Comparison of ENCODE assay signal across 21 cellular contexts in genomic region chr2:114929225-114929624, GRCh38.
DNase-seq lines count a peak whose midpoint lies in the region; ATAC-seq and TF ChIP-seq lines count a peak whose summit lies in the region.
"Had no signal": no experiment of that assay in that cellular context is flagged by ENCODE, and none has a peak within 500 bp of the region (broad histone marks: within the 10 kb centered on the region; RNA-seq: fewer than 3 reads in every experiment).

No MANE protein-coding gene starts in this region.

- ATAC-seq in GM23338 = no peak
- no peak for ATAC-seq in PC-3
- ATAC-seq: CD8-positive, alpha-beta T cell had no signal

- H3K27ac Mint-ChIP-seq in GM23338 = no peak overlapping the region
- H3K27ac Mint-ChIP-seq in CD8-positive, alpha-beta memory T cell = no peak overlapping the region
- H3K27ac Mint-ChIP-seq in CD4-positive, alpha-beta memory T cell = no peak overlapping the region
- H3K27ac Mint-ChIP-seq: CD4-positive, CD25-positive, alpha-beta regulatory T cell; CD8-positive, alpha-beta T cell had no signal

- H3K36me3 ChIP-seq in GM23338 (ENCODE audit: insufficient read depth) (0 out of 2 replicates have a peak, but pooled peaks cover 4% of the 10 kb centered on the region), PC-3 (ENCODE audit: low read depth, low read length) (no peaks in the 10 kb centered on the region)
- H3K36me3 ChIP-seq in CD8-positive, alpha-beta memory T cell (ENCODE audit: insufficient read depth, low read length) = no peaks in the 10 kb centered on the region
- no peaks in the 10 kb centered on the region for H3K36me3 ChIP-seq in CD4-positive, alpha-beta memory T cell (ENCODE audit: insufficient read depth, low read length)
- H3K36me3 ChIP-seq: BE2C, BLaER1 had no signal

- TF ChIP-seq CTCF in GM23338 (conservative IDR thresholded peaks at IDR 0.05; ENCODE audit: low read depth in 2 of 2) (no peak), PC-3 (conservative IDR thresholded peaks at IDR 0.05; ENCODE audit: low read depth, low read length) (no peak)

- H3K9me2 ChIP-seq in GM23338 (ENCODE audit: insufficient read depth) = no peaks in the 10 kb centered on the region
- no peaks in the 10 kb centered on the region for H3K9me2 ChIP-seq in PC-3 (replicated peaks; ENCODE audit: low read length)

- no peaks in the 10 kb centered on the region for H3K9me3 ChIP-seq in PC-3 (ENCODE audit: low read length)
- no peaks in the 10 kb centered on the region for H3K9me3 ChIP-seq in CD8-positive, alpha-beta memory T cell (ENCODE audit: low read length)
- no peaks in the 10 kb centered on the region for H3K9me3 ChIP-seq in CD4-positive, alpha-beta memory T cell (ENCODE audit: control insufficient read depth in 1 of 2, low read length in 2 of 2)
- H3K9me3 ChIP-seq: BE2C had no signal

- peaks cover 27% of the 10 kb centered on the region for H3K36me3 Mint-ChIP-seq in GM23338 (ENCODE audit: low read depth)
- no peaks in the 10 kb centered on the region for H3K36me3 Mint-ChIP-seq in CD8-positive, alpha-beta memory T cell
- peaks cover 0 to 3% of the 10 kb centered on the region in 2 donors for H3K36me3 Mint-ChIP-seq in CD4-positive, alpha-beta memory T cell
- H3K36me3 Mint-ChIP-seq: CD14-positive monocyte; CD4-positive, CD25-positive, alpha-beta regulatory T cell; CD8-positive, alpha-beta T cell had no signal

- no peaks in the 10 kb centered on the region for H3K27me3 Mint-ChIP-seq in GM23338 (ENCODE audit: insufficient read depth, low read depth, poor library complexity)
- H3K27me3 Mint-ChIP-seq in CD8-positive, alpha-beta memory T cell = no peaks in the 10 kb centered on the region
- no peaks in the 10 kb centered on the region for H3K27me3 Mint-ChIP-seq in CD4-positive, alpha-beta memory T cell
- H3K27me3 Mint-ChIP-seq: CD4-positive, CD25-positive, alpha-beta regulatory T cell had no signal

- no peak overlapping the region for H3K9ac ChIP-seq in PC-3 (ENCODE audit: low read length)
- H3K9ac ChIP-seq: BLaER1 had no signal

- POLR2A ChIA-PET in PC-3 (lab: Charles Lee; ENCODE audit: unreplicated experiment) = no interaction called here
- POLR2A ChIA-PET in CD8-positive, alpha-beta memory T cell (lab: Charles Lee) = no interaction called here
- POLR2A ChIA-PET in CD4-positive, alpha-beta memory T cell (lab: Charles Lee; ENCODE audit: partially characterized antibody) = no interaction called here

- H3K79me2 ChIP-seq in GM23338 (replicated peaks; ENCODE audit: insufficient read depth) (no peaks in the 10 kb centered on the region), PC-3 (ENCODE audit: low read length) (no peaks in the 10 kb centered on the region)

- H3K4me3 Mint-ChIP-seq in GM23338 = no peak overlapping the region
- H3K4me3 Mint-ChIP-seq in CD8-positive, alpha-beta memory T cell = no peak overlapping the region
- no peak overlapping the region for H3K4me3 Mint-ChIP-seq in CD4-positive, alpha-beta memory T cell
- H3K4me3 Mint-ChIP-seq: CD14-positive monocyte; CD4-positive, CD25-positive, alpha-beta regulatory T cell; CD8-positive, alpha-beta T cell had no signal

- intact Hi-C loops in PC-3 (cut with micrococcal nuclease) = no loop called here
- intact Hi-C loops in CD4-positive, alpha-beta memory T cell (cut with micrococcal nuclease) = no loop called here

- H3K4me2 ChIP-seq in GM23338 = no peak overlapping the region
- H3K4me2 ChIP-seq in PC-3 (ENCODE audit: low read length) = no peak overlapping the region
- H3K4me2 ChIP-seq: BLaER1 had no signal

- no peaks in the 10 kb centered on the region for H3F3A ChIP-seq in GM23338 (replicated peaks; ENCODE audit: low read depth)
- H3F3A ChIP-seq in PC-3 (ENCODE audit: low read length, unreplicated experiment) = no peaks in the 10 kb centered on the region

- H2AFZ ChIP-seq in GM23338 = no peak overlapping the region
- no peak overlapping the region for H2AFZ ChIP-seq in PC-3 (ENCODE audit: low read length)

- H3K4me3 ChIP-seq in GM23338 (no peak overlapping the region), PC-3 (ENCODE audit: low read length) (no peak overlapping the region)
- no peak overlapping the region for H3K4me3 ChIP-seq in CD8-positive, alpha-beta memory T cell (ENCODE audit: low read length)
- no peak overlapping the region for H3K4me3 ChIP-seq in CD4-positive, alpha-beta memory T cell (ENCODE audit: low read length in 2 of 2)
- H3K4me3 ChIP-seq: BLaER1 had no signal

- H3K4me1 Mint-ChIP-seq in GM23338 = no peaks in the 10 kb centered on the region
- no peaks in the 10 kb centered on the region for H3K4me1 Mint-ChIP-seq in CD8-positive, alpha-beta memory T cell
- no peaks in the 10 kb centered on the region for H3K4me1 Mint-ChIP-seq in CD4-positive, alpha-beta memory T cell
- H3K4me1 Mint-ChIP-seq: CD14-positive monocyte; CD4-positive, CD25-positive, alpha-beta regulatory T cell had no signal

- DNase-seq in DMS53 (lab: John Stamatoyannopoulos, UW) (peak; percentile 27), DMS53 treated with DMSO at 0.1 percent for 48 hours (lab: John Stamatoyannopoulos, UW; ENCODE audit: unreplicated experiment) (no peak), GM23338 (ENCODE audit: low spot score) (peak; percentile 10), PC-3 (peak; percentile 2), midbrain (lab: John Stamatoyannopoulos, UW) (no peak)
- no peak for DNase-seq in CD8-positive, alpha-beta memory T cell
- no peak for DNase-seq in CD4-positive, alpha-beta memory T cell
- DNase-seq: 8988T; ACHN; BE2C; C1 segment of cervical spinal cord; CD4-positive, CD25-positive, alpha-beta regulatory T cell; CD8-positive, alpha-beta T cell; COR-L47; DMS153; DMS79; DND-41; EL; GF-D8 had no signal

- H3K27me3 ChIP-seq in GM23338 (ENCODE audit: insufficient read depth) = no peaks in the 10 kb centered on the region
- H3K27me3 ChIP-seq in PC-3 (ENCODE audit: low read length) = no peaks in the 10 kb centered on the region
- no peaks in the 10 kb centered on the region for H3K27me3 ChIP-seq in CD8-positive, alpha-beta memory T cell (ENCODE audit: insufficient read depth, low read length, poor library complexity, severe bottlenecking)
- no peaks in the 10 kb centered on the region for H3K27me3 ChIP-seq in CD4-positive, alpha-beta memory T cell (ENCODE audit: insufficient read depth, low read length)
- H3K27me3 ChIP-seq: BE2C, BLaER1 had no signal

- no peaks in the 10 kb centered on the region for H4K20me1 ChIP-seq in GM23338 (replicated peaks; ENCODE audit: insufficient read depth)
- H4K20me1 ChIP-seq in PC-3 (ENCODE audit: low read length) = no peaks in the 10 kb centered on the region
- H4K20me1 ChIP-seq: BLaER1 had no signal

- CTCF ChIA-PET in PC-3 (lab: Charles Lee) = no interaction called here
- CTCF ChIA-PET in CD8-positive, alpha-beta memory T cell (lab: Charles Lee) = no interaction called here
- CTCF ChIA-PET in CD4-positive, alpha-beta memory T cell (lab: Charles Lee; ENCODE audit: partially characterized antibody) = no interaction called here

- H3K4me1 ChIP-seq in GM23338 (ENCODE audit: insufficient read depth) (no peaks in the 10 kb centered on the region), PC-3 (ENCODE audit: insufficient read depth, low read length) (no peaks in the 10 kb centered on the region)
- H3K4me1 ChIP-seq in CD8-positive, alpha-beta memory T cell (ENCODE audit: insufficient read depth, low read length) = no peaks in the 10 kb centered on the region
- no peaks in the 10 kb centered on the region for H3K4me1 ChIP-seq in CD4-positive, alpha-beta memory T cell (ENCODE audit: insufficient read depth, low read length)
- H3K4me1 ChIP-seq: BE2C, BLaER1 had no signal

- H3K9me3 Mint-ChIP-seq in GM23338 = peaks cover 45% of the 10 kb centered on the region
- peaks cover 12 to 25% (median 21%) of the 10 kb centered on the region in 5 donors for H3K9me3 Mint-ChIP-seq in CD8-positive, alpha-beta memory T cell
- peaks cover 0 to 39% (median 21%) of the 10 kb centered on the region in 8 donors for H3K9me3 Mint-ChIP-seq in CD4-positive, alpha-beta memory T cell

- H3K27ac ChIP-seq in GM23338 (ENCODE audit: low read depth) (no peak overlapping the region), PC-3 (ENCODE audit: low read length) (no peak overlapping the region)
- no peak overlapping the region for H3K27ac ChIP-seq in CD8-positive, alpha-beta memory T cell (ENCODE audit: low read depth, low read length)
- no peak overlapping the region for H3K27ac ChIP-seq in CD4-positive, alpha-beta memory T cell (ENCODE audit: low read depth, low read length)
- H3K27ac ChIP-seq: BLaER1 had no signal

- BruUV-seq in PC-3 (replicated peaks; lab: Mats Ljungman, UMichigan) = no TSS peak

TF ChIP-seq in GM23338, 12 proteins besides CTCF, POLR2A, EP300 and RAD21 (continues in another document):
- TF ChIP-seq EZH2 (IDR thresholded peaks at IDR 0.05; ENCODE audit: low read depth, unreplicated experiment) (no peak), ZNF331 (CRISPR knock-in tag; IDR thresholded peaks at IDR 0.05; ENCODE audit: low read depth) (no peak), JUNB (IDR thresholded peaks at IDR 0.05; ENCODE audit: unreplicated experiment) (no peak), REST (IDR thresholded peaks at IDR 0.05; ENCODE audit: unreplicated experiment) (no peak), ZNF114 (CRISPR knock-in tag; IDR thresholded peaks at IDR 0.05) (no peak)

Comparison
In these comparisons a context has a peak if more than half of its experiments do, and no peak if none do; other contexts are left out.
1. DNase-seq: peak in DMS53 (single experiment), GM23338 (single experiment) and PC-3 (single experiment); none in DMS53 treated with DMSO at 0.1 percent for 48 hours (single experiment), midbrain (single experiment), CD8-positive, alpha-beta memory T cell (0 of 5) and CD4-positive, alpha-beta memory T cell (0 of 5).